1 cellular context compared by ENCODE assay signal in genomic region chr1:11338351-11338809, GRCh38.
TF ChIP-seq lines count a peak whose summit lies in the region.

No MANE protein-coding gene starts in this region.

TF ChIP-seq in GM23338, 12 proteins besides CTCF, POLR2A, EP300 and RAD21 (continued from another document):
- TF ChIP-seq REST (IDR thresholded peaks at IDR 0.05; ENCODE audit: unreplicated experiment) (no peak), EZH2 (IDR thresholded peaks at IDR 0.05; ENCODE audit: low read depth, unreplicated experiment) (no peak), POLR2AphosphoS5 (IDR thresholded peaks at IDR 0.05; ENCODE audit: low read depth) (no peak), CREB1 (CRISPR knock-in tag; IDR thresholded peaks at IDR 0.05; ENCODE audit: low read depth) (no peak), EZH2phosphoT487 (IDR thresholded peaks at IDR 0.05; ENCODE audit: unreplicated experiment) (no peak), ZNF462 (CRISPR knock-in tag; IDR thresholded peaks at IDR 0.05) (no peak), ZNF331 (CRISPR knock-in tag; IDR thresholded peaks at IDR 0.05; ENCODE audit: low read depth) (no peak)
TF ChIP-seq in GM23338: peak in this region for 0.
